23 cellular contexts compared by ENCODE assay signal in genomic region chr3:177209509-177209908, GRCh38. TPM values are rescaled to one million over a fixed set of nuclear protein-coding genes. Genes with fewer than 3 reads are reported as not detected.
DNase-seq lines count a peak whose midpoint lies in the region; ATAC-seq, FAIRE-seq and TF ChIP-seq lines count a peak whose summit lies in the region.
"Had no signal": no experiment of that assay in that cellular context is flagged by ENCODE, and none has a peak within 500 bp of the region (broad histone marks: within the 10 kb centered on the region; RNA-seq: fewer than 3 reads in every experiment).

No MANE protein-coding gene starts in this region.

- H2AK9ac ChIP-seq in IMR-90 (replicated peaks; ENCODE audit: low read depth, low read length, poor library complexity): no peak overlapping the region

- WGBS in HepG2 (ENCODE audit: low lambda C conversion rate): 82% methylated on average over 5 of the region's 5 CpGs
- WGBS in right lobe of liver (ENCODE audit: insufficient coverage, low coverage, low lambda C conversion rate, missing lambda C conversion rate): 87% methylated on average over 4 of the region's 5 CpGs
- WGBS in IMR-90 (ENCODE audit: extremely low coverage in 2 of 2, insufficient read length in 1 of 2), 2 experiments: 93% methylated on average over 2 of the region's 5 CpGs; no CpG with 5 or more reads in 1 of the 2 experiments
- WGBS in K562 (ENCODE audit: insufficient coverage, low coverage, missing lambda C conversion rate): 53% methylated on average over 5 of the region's 5 CpGs
- WGBS in gastroesophageal sphincter (ENCODE audit: low coverage in 1 of 2), 2 donors: 78 to 97% methylated on average over 5 of the region's 5 CpGs

- H3K79me2 ChIP-seq in HepG2 (ENCODE audit: insufficient read depth, low read length) (no peaks in the 10 kb centered on the region), K562 (ENCODE audit: control insufficient read depth, insufficient read depth, low read length) (no peaks in the 10 kb centered on the region)

- H3K27ac ChIP-seq in HepG2 (ENCODE audit: extremely low read length, insufficient read depth, low read length) (no peak overlapping the region), right lobe of liver (peak overlapping the region in 1 of 3 donors; percentile 34), IMR-90 (ENCODE audit: insufficient read depth, low read length) (no peak overlapping the region), Panc1 (ENCODE audit: low read length) (peak overlapping the region; percentile 41; the same call in 1 of the 2 replicates), K562 (ENCODE audit: extremely low read depth, low read depth, low read length) (no peak overlapping the region), gastroesophageal sphincter (no peak overlapping the region)
- H3K27ac ChIP-seq: BLaER1 treated with 17β-estradiol and CSF1 and Interleukin-3, amounts not matched to agents 10 nM and 100 nM; C4-2B had no signal

- H3K4me2 ChIP-seq in HepG2 (ENCODE audit: low read depth, low read length): peak overlapping the region; percentile 67; the same call in 1 of the 2 replicates
- H3K4me2 ChIP-seq in IMR-90 (ENCODE audit: low read depth, low read length): no peak overlapping the region
- no peak overlapping the region for H3K4me2 ChIP-seq in K562 (ENCODE audit: insufficient read depth, low read length)
- H3K4me2 ChIP-seq: BLaER1 treated with 17β-estradiol and CSF1 and Interleukin-3, amounts not matched to agents 10 nM and 100 nM had no signal

- no peaks in the 10 kb centered on the region for H3K79me1 ChIP-seq in IMR-90 (ENCODE audit: low read depth in 1 of 2, low read length in 2 of 2)

- H2BK20ac ChIP-seq in IMR-90 (ENCODE audit: low read depth, low read length): no peak overlapping the region

- no peak overlapping the region for H3K18ac ChIP-seq in IMR-90 (ENCODE audit: low read depth, low read length)

- H3K4ac ChIP-seq in IMR-90 (ENCODE audit: low read depth, low read length): no peak overlapping the region

- CTCF ChIA-PET in HepG2 (lab: Yijun Ruan, JAX; ENCODE audit: low intra/inter-chr PET ratio, low total read pairs) (no interaction called here), IMR-90 (lab: Yijun Ruan, JAX) (no interaction called here), Panc1 (lab: Charles Lee) (no interaction called here), K562 (lab: Yijun Ruan, JAX; ENCODE audit: low intra/inter-chr PET ratio) (no interaction called here)

- H3K9me1 ChIP-seq in IMR-90 (ENCODE audit: insufficient read depth, low read length) (no peaks in the 10 kb centered on the region), K562 (ENCODE audit: control insufficient read depth, insufficient read depth, low read length) (no peaks in the 10 kb centered on the region)

- no peak overlapping the region for H2BK15ac ChIP-seq in IMR-90 (ENCODE audit: low read depth, low read length)

- H3K4me3 ChIP-seq in HepG2 (replicated peaks in 1 of 3; ENCODE audit: insufficient read depth in 1 of 3, low read depth in 2 of 3, low read length in 3 of 3) (peak overlapping the region in 1 of 3 experiments; percentile 48; a peak in 1 of 6 replicates), right lobe of liver (no peak overlapping the region), IMR-90 (ENCODE audit: insufficient read depth, low read depth, low read length) (no peak overlapping the region), Panc1 (ENCODE audit: low read depth in 2 of 2, low read length in 2 of 2) (no peak overlapping the region), K562 (no peak overlapping the region), gastroesophageal sphincter (no peak overlapping the region), H7 (ENCODE audit: insufficient read depth, low read depth, low read length) (no peak overlapping the region)
- H3K4me3 ChIP-seq: BLaER1 treated with 17β-estradiol and CSF1 and Interleukin-3, amounts not matched to agents 10 nM and 100 nM had no signal

- POLR2A ChIA-PET in HepG2 (lab: Yijun Ruan, JAX) (interaction anchor here (1.1 kb wide), 1 partner anchor 129 kb away, joined by 3 read pairs; no protein-coding TSS in a partner anchor), IMR-90 (lab: Charles Lee; ENCODE audit: unreplicated experiment) (no interaction called here), Panc1 (lab: Charles Lee) (interaction anchor here (0.6 kb wide), 1 partner anchor 25 kb away, joined by 3 read pairs; no protein-coding TSS in a partner anchor), K562 (lab: Yijun Ruan, JAX) (interaction anchor here (0.6 to 1.0 kb wide), 2 partner anchors 149 to 178 kb away, joined by 3 to 5 read pairs; no protein-coding TSS in a partner anchor)

- H4K20me1 ChIP-seq in HepG2 (ENCODE audit: insufficient read depth, low read length): no peaks in the 10 kb centered on the region
- no peaks in the 10 kb centered on the region for H4K20me1 ChIP-seq in IMR-90 (ENCODE audit: insufficient read depth, low read length)
- no peaks in the 10 kb centered on the region for H4K20me1 ChIP-seq in K562 (replicated peaks; ENCODE audit: control insufficient read depth, insufficient read depth, low read length)
- H4K20me1 ChIP-seq: BLaER1 treated with 17β-estradiol and CSF1 and Interleukin-3, amounts not matched to agents 10 nM and 100 nM had no signal

- H3K14ac ChIP-seq in IMR-90 (replicated peaks; ENCODE audit: low read depth, low read length): no peak overlapping the region

- no peak for DNase-seq in HepG2 (ENCODE audit: low spot score)
- DNase-seq in right lobe of liver: no peak
- no peak for DNase-seq in IMR-90
- no peak for DNase-seq in Panc1 (ENCODE audit: low read depth, low spot score)
- DNase-seq in K562 (ENCODE audit: extremely low read depth in 1 of 4, low spot score in 3 of 4): no peak
- DNase-seq in H7: no peak
- no peak for DNase-seq in NOMO-1 treated with dmso at 0.1 percent for 144 hours (lab: John Stamatoyannopoulos, UW; ENCODE audit: unreplicated experiment)
- DNase-seq: 8988T; AML-193; Caco-2; Calu3; CD4-positive, alpha-beta T cell; CD8-positive, alpha-beta T cell; DMS79 treated with DMSO at 0.1 percent for 48 hours; GF-D8 had no signal

- TF ChIP-seq EP300 in HepG2 (IDR thresholded peaks at IDR 0.05; ENCODE audit: low read depth in 2 of 2, low read length in 2 of 2) (no peak), HepG2 (CRISPR knock-in tag; IDR thresholded peaks at IDR 0.05; ENCODE audit: borderline replicate concordance) (no peak), K562 (IDR thresholded peaks at IDR 0.05; ENCODE audit: low read length) (no peak), gastroesophageal sphincter (IDR thresholded peaks at IDR 0.05) (no peak)

- in situ Hi-C loops in HepG2 (cut with HindIII; ENCODE audit: extremely low pct_ligation_motif_present, low pct_unique_long_range_greater_than_20kb): no loop called here
- in situ Hi-C loops in IMR-90 (cut with MboI; ENCODE audit: low sequenced_read_pairs): no loop called here
- in situ Hi-C loops in Panc1 (cut with HindIII; ENCODE audit: low pct_unique_long_range_greater_than_20kb, low sequenced_read_pairs): no loop called here
- in situ Hi-C loops in K562 (cut with MboI): no loop called here

- no peak for TF ChIP-seq POLR2A in HepG2 (IDR thresholded peaks at IDR 0.05; ENCODE audit: insufficient read depth in 1 of 2, low read depth in 2 of 2, low read length in 2 of 2)
- no peak for TF ChIP-seq POLR2A in right lobe of liver (IDR thresholded peaks at IDR 0.05)
- TF ChIP-seq POLR2A in IMR-90 (IDR thresholded peaks at IDR 0.05; ENCODE audit: low read depth, low read length): no peak
- TF ChIP-seq POLR2A in K562 (conservative IDR thresholded peaks at IDR 0.05): no peak
- no peak for TF ChIP-seq POLR2A in gastroesophageal sphincter (IDR thresholded peaks at IDR 0.05)

- H3K56ac ChIP-seq in IMR-90 (ENCODE audit: extremely low read depth, insufficient read depth, low read length): no peak overlapping the region

- TF ChIP-seq RAD21 in HepG2 (CRISPR knock-in tag; IDR thresholded peaks at IDR 0.05) (no peak), IMR-90 (IDR thresholded peaks at IDR 0.05; ENCODE audit: low read length) (no peak), K562 (CRISPR knock-in tag; conservative IDR thresholded peaks at IDR 0.05 in 1 of 2, IDR thresholded peaks at IDR 0.05 in 1 of 2) (no peak)

- intact Hi-C loops in HepG2 (cut with micrococcal nuclease; ENCODE audit: unreplicated experiment) (no loop called here), right lobe of liver (cut with DNase I) (no loop called here), IMR-90 (cut with micrococcal nuclease) (no loop called here), Panc1 (cut with micrococcal nuclease; ENCODE audit: unreplicated experiment) (no loop called here), K562 (cut with micrococcal nuclease) (no loop called here)

- TF ChIP-seq CTCF in HepG2 (CRISPR knock-in tag; IDR thresholded peaks at IDR 0.05): no peak
- no peak for TF ChIP-seq CTCF in right lobe of liver (IDR thresholded peaks at IDR 0.05)
- TF ChIP-seq CTCF in IMR-90 (conservative IDR thresholded peaks at IDR 0.05; ENCODE audit: low read depth, low read length): no peak
- no peak for TF ChIP-seq CTCF in Panc1 (IDR thresholded peaks at IDR 0.05)
- TF ChIP-seq CTCF in K562 (IDR thresholded peaks at IDR 0.05 in 2 of 3, conservative IDR thresholded peaks at IDR 0.05 in 1 of 3; ENCODE audit: insufficient read depth in 2 of 3, low read depth in 1 of 3, low read length in 3 of 3): no peak
- TF ChIP-seq CTCF in gastroesophageal sphincter (IDR thresholded peaks at IDR 0.05): no peak

- H3K23ac ChIP-seq in IMR-90 (ENCODE audit: low read depth, low read length): no peak overlapping the region

- H3K36me3 ChIP-seq in HepG2 (replicated peaks in 1 of 2; ENCODE audit: control insufficient read depth in 1 of 2, insufficient read depth in 2 of 2, low read length in 2 of 2): no peaks in the 10 kb centered on the region
- H3K36me3 ChIP-seq in right lobe of liver: no peaks in the 10 kb centered on the region
- H3K36me3 ChIP-seq in IMR-90 (ENCODE audit: control insufficient read depth, insufficient read depth, low read length): no peaks in the 10 kb centered on the region
- H3K36me3 ChIP-seq in Panc1 (ENCODE audit: control insufficient read depth, insufficient read depth, low read length): no peaks in the 10 kb centered on the region
- H3K36me3 ChIP-seq in K562 (ENCODE audit: control insufficient read depth, insufficient read depth, low read length): no peaks in the 10 kb centered on the region
- no peaks in the 10 kb centered on the region for H3K36me3 ChIP-seq in gastroesophageal sphincter
- H3K36me3 ChIP-seq in H7 (replicated peaks; ENCODE audit: control insufficient read depth, insufficient read depth, low read length): no peaks in the 10 kb centered on the region
- H3K36me3 ChIP-seq: BLaER1 treated with 17β-estradiol and CSF1 and Interleukin-3, amounts not matched to agents 10 nM and 100 nM had no signal

- H4K5ac ChIP-seq in IMR-90 (ENCODE audit: low read depth, low read length): no peak overlapping the region

- H2AFZ ChIP-seq in HepG2 (ENCODE audit: low read length): no peak overlapping the region
- no peak overlapping the region for H2AFZ ChIP-seq in IMR-90 (replicated peaks; ENCODE audit: low read length, poor library complexity)
- H2AFZ ChIP-seq in K562 (ENCODE audit: low read depth, low read length): peak overlapping the region; percentile 25; the same call in 1 of the 2 replicates

- H4K91ac ChIP-seq in IMR-90 (ENCODE audit: insufficient read depth, low read depth, low read length): no peak overlapping the region

- BruUV-seq in HepG2 (replicated peaks; lab: Mats Ljungman, UMichigan) (no TSS peak), IMR-90 (replicated peaks; lab: Mats Ljungman, UMichigan) (no TSS peak), Panc1 (replicated peaks; lab: Mats Ljungman, UMichigan) (no TSS peak), K562 (replicated peaks; lab: Mats Ljungman, UMichigan) (no TSS peak)

- no peak overlapping the region for H2BK5ac ChIP-seq in IMR-90 (ENCODE audit: low read depth, low read length, poor library complexity, severe bottlenecking)

- H3K27me3 ChIP-seq in HepG2 (ENCODE audit: control insufficient read depth in 1 of 2, insufficient read depth in 2 of 2, low read length in 2 of 2) (no peaks in the 10 kb centered on the region), right lobe of liver (no peaks in the 10 kb centered on the region), IMR-90 (ENCODE audit: control insufficient read depth, insufficient read depth, low read length) (no peaks in the 10 kb centered on the region), Panc1 (ENCODE audit: control insufficient read depth, insufficient read depth, low read length) (no peaks in the 10 kb centered on the region), K562 (ENCODE audit: control insufficient read depth in 2 of 2, insufficient read depth in 2 of 2, low read length in 2 of 2) (no peaks in the 10 kb centered on the region), gastroesophageal sphincter (no peaks in the 10 kb centered on the region), H7 (ENCODE audit: control insufficient read depth, insufficient read depth, low read length) (no peaks in the 10 kb centered on the region)
- H3K27me3 ChIP-seq: BLaER1 treated with 17β-estradiol and CSF1 and Interleukin-3, amounts not matched to agents 10 nM and 100 nM had no signal

- H3K9ac ChIP-seq in HepG2 (ENCODE audit: insufficient read depth, low read depth, low read length) (no peak overlapping the region), IMR-90 (ENCODE audit: low read depth, low read length) (no peak overlapping the region), K562 (ENCODE audit: insufficient read depth in 1 of 2, low read depth in 2 of 2, low read length in 2 of 2) (no peak overlapping the region)
- H3K9ac ChIP-seq: BLaER1 treated with 17β-estradiol and CSF1 and Interleukin-3, amounts not matched to agents 10 nM and 100 nM had no signal

- H2BK120ac ChIP-seq in IMR-90 (ENCODE audit: low read depth, low read length): no peak overlapping the region

- no peak for ATAC-seq in HepG2
- no peak for ATAC-seq in right lobe of liver
- no peak for ATAC-seq in IMR-90 (ENCODE audit: low read depth)
- no peak for ATAC-seq in Panc1
- ATAC-seq in K562: no peak
- no peak for ATAC-seq in gastroesophageal sphincter
- ATAC-seq: CD8-positive, alpha-beta T cell had no signal

- no peaks in the 10 kb centered on the region for H3K9me3 ChIP-seq in HepG2 (ENCODE audit: low read length)
- H3K9me3 ChIP-seq in right lobe of liver: no peaks in the 10 kb centered on the region
- H3K9me3 ChIP-seq in IMR-90 (ENCODE audit: control insufficient read depth, insufficient read depth, low read length): no peaks in the 10 kb centered on the region
- H3K9me3 ChIP-seq in Panc1 (ENCODE audit: control insufficient read depth, insufficient read depth, low read depth, low read length): no peaks in the 10 kb centered on the region
- no peaks in the 10 kb centered on the region for H3K9me3 ChIP-seq in K562 (replicated peaks; ENCODE audit: control insufficient read depth, insufficient read depth, low read depth, low read length)
- H3K9me3 ChIP-seq in gastroesophageal sphincter: no peaks in the 10 kb centered on the region
- H3K9me3 ChIP-seq: Caco-2 had no signal

- H3K4me1 ChIP-seq in HepG2 (ENCODE audit: insufficient read depth, low read length) (peaks cover 61% of the 10 kb centered on the region), right lobe of liver (peaks cover 0 to 15% (median 5%) of the 10 kb centered on the region in 4 donors), IMR-90 (ENCODE audit: control insufficient read depth, insufficient read depth, low read length) (no peaks in the 10 kb centered on the region), Panc1 (ENCODE audit: control insufficient read depth, insufficient read depth, low read length) (peaks cover 7% of the 10 kb centered on the region; the same call in 1 of the 2 replicates), K562 (replicated peaks in 1 of 2; ENCODE audit: control insufficient read depth in 2 of 2, insufficient read depth in 2 of 2, low read length in 2 of 2) (peaks cover 10% of the 10 kb centered on the region in 2 experiments; a peak in 3 of 5 replicates), gastroesophageal sphincter (no peaks in the 10 kb centered on the region)

- no peak for FAIRE-seq in HepG2 (lab: Jason Lieb, UNC)
- FAIRE-seq in K562 (lab: Jason Lieb, UNC): no peak
- FAIRE-seq: A204.1, D721Med, G401.6, GM12891, GM19239 had no signal

- no peak overlapping the region for H4K8ac ChIP-seq in IMR-90 (ENCODE audit: low read depth in 2 of 2, low read length in 2 of 2)

- no peak overlapping the region for H2AK5ac ChIP-seq in IMR-90 (ENCODE audit: low read depth, low read length)

- dilution Hi-C loops in IMR-90 (cut with HindIII; ENCODE audit: low sequenced_read_pairs, unreplicated experiment): no loop called here

RNA-seq across cellular contexts. Expression of gene TBL1XR1, which starts 12.2 kb away (rescaled TPM):
- total RNA-seq in HepG2 (2016; rRNA removed; fragmentation: Illumina TruSeq; extraction: Trizol) (62.5 and 108 TPM in 2 replicates), right lobe of liver (10 to 100 TPM; 32.6 to 80.6 (median 56.2) TPM), IMR-90 (2012; rRNA removed) (170 and 181 TPM in 2 replicates), Panc1 (2021; ENCODE audit: unreplicated experiment) (192 TPM), K562 (2014; rRNA removed) (56.6 and 68.6 TPM in 2 replicates), K562 (2014; rRNA removed; fragmentation: Illumina TruSeq; extraction: Trizol) (110 and 132 TPM in 2 replicates), K562 (2015; rRNA removed; fragmentation: Illumina TruSeq; extraction: Trizol) (74.0 and 83.3 TPM in 2 replicates), K562 (2021) (125 and 150 TPM in 2 replicates), gastroesophageal sphincter (100 to 1,000 TPM in 1 of 4 donors, 10 to 100 TPM in 3; 91.1 to 126 (median 97.4) TPM)
- 10.8 TPM in 2 replicates for total RNA-seq in HepG2 (2016; cell fraction: cytosol; rRNA removed; fragmentation: Illumina TruSeq; extraction: Trizol; ENCODE audit: low read depth)
- total RNA-seq in HepG2 (2016; cell fraction: insoluble cytoplasmic fraction; rRNA removed; fragmentation: Illumina TruSeq; extraction: Trizol): 67.0 and 111 TPM in 2 replicates
- 31.7 and 36.1 TPM in 2 replicates for total RNA-seq in HepG2 (2016; cell fraction: membrane; rRNA removed; fragmentation: Illumina TruSeq; extraction: Trizol)
- 58.6 and 64.8 TPM in 2 replicates for total RNA-seq in HepG2 (2016; cell fraction: nucleus; rRNA removed; fragmentation: Illumina TruSeq; extraction: Trizol)
- polyA plus RNA-seq in HepG2 (2011; rRNA removed) (49.2 and 57.7 TPM in 2 replicates), IMR-90 (2012; rRNA removed) (25.2 and 29.3 TPM in 2 replicates), K562 (2011; rRNA removed) (129 and 171 TPM in 2 replicates), K562 (2014; fragmentation: Illumina TruSeq; extraction: Trizol) (36.6 and 37.2 TPM in 2 replicates), K562 (2014; fragmentation: Nextera tagmentation; extraction: Ambion mirVana) (10 to 100 TPM; 19.6 to 90.2 TPM), K562 (2014; rRNA removed) (36.7 and 39.9 TPM in 2 replicates)
- polyA plus RNA-seq in HepG2 (2011; cell fraction: cytosol; rRNA removed): 12.2 and 20.2 TPM in 2 replicates
- polyA plus RNA-seq in HepG2 (2011; cell fraction: nucleus; rRNA removed): 20.1 and 30.6 TPM in 2 replicates
- polyA plus RNA-seq in HepG2 (2012): 21.8 and 27.0 TPM in 2 replicates
- 1.9 and 2.1 TPM in 2 replicates for polyA plus RNA-seq in HepG2 (2016; cell fraction: cytosol; fragmentation: Illumina TruSeq; extraction: Trizol; ENCODE audit: low read depth)
- 38.3 and 42.9 TPM in 2 replicates for polyA plus RNA-seq in HepG2 (2016; cell fraction: insoluble cytoplasmic fraction; fragmentation: Illumina TruSeq; extraction: Trizol; ENCODE audit: low read depth)
- polyA plus RNA-seq in HepG2 (2016; cell fraction: membrane; fragmentation: Illumina TruSeq; extraction: Trizol; ENCODE audit: low read depth): 6.4 and 9.9 TPM in 2 replicates
- 53.4 and 55.7 TPM in 2 replicates for polyA plus RNA-seq in HepG2 (2016; cell fraction: nucleus; fragmentation: Illumina TruSeq; extraction: Trizol; ENCODE audit: insufficient read depth, low read depth)
- polyA minus RNA-seq in HepG2 (2011; rRNA and poly(A)+ RNA removed; ENCODE audit: low replicate concordance): 126 and 330 TPM in 2 replicates
- 128 and 166 TPM in 2 replicates for polyA minus RNA-seq in HepG2 (2011; cell fraction: cytosol; rRNA and poly(A)+ RNA removed)
- polyA minus RNA-seq in HepG2 (2011; cell fraction: nucleus; rRNA and poly(A)+ RNA removed): 187 and 199 TPM in 2 replicates
- polyA plus RNA-seq in IMR-90 (2012; cell fraction: cytosol; rRNA removed): 6.6 and 8.7 TPM in 2 replicates
- 7.5 and 56.1 TPM in 2 replicates for polyA plus RNA-seq in IMR-90 (2012; cell fraction: nucleus; rRNA removed; ENCODE audit: low replicate concordance)
- 57.6 TPM for polyA plus RNA-seq in Panc1 (2012; ENCODE audit: insufficient read length)
- total RNA-seq in K562 (2011; cell fraction: chromatin; rRNA removed; ENCODE audit: low replicate concordance): 113 and 226 TPM in 2 replicates
- 55.0 and 70.3 TPM in 2 replicates for total RNA-seq in K562 (2011; cell fraction: nucleolus; rRNA removed)
- total RNA-seq in K562 (2011; cell fraction: nucleoplasm; rRNA removed): 125 and 183 TPM in 2 replicates
- 42.5 and 49.5 TPM in 2 replicates for polyA plus RNA-seq in K562 (2011; cell fraction: cytosol; rRNA removed)
- polyA plus RNA-seq in K562 (2011; cell fraction: nucleus; rRNA removed): 154 and 172 TPM in 2 replicates
- 19.3 and 54.6 TPM in 2 replicates for polyA plus RNA-seq in K562 (2012)
- 706 and 847 TPM in 2 replicates for polyA minus RNA-seq in K562 (2011; rRNA and poly(A)+ RNA removed)
- 193 and 353 TPM in 2 replicates for polyA minus RNA-seq in K562 (2011; cell fraction: cytosol; rRNA and poly(A)+ RNA removed)
- 137 and 171 TPM in 2 replicates for polyA minus RNA-seq in K562 (2011; cell fraction: nucleus; rRNA and poly(A)+ RNA removed)
- 119 and 156 TPM in 2 replicates for total RNA-seq in H7 (2014; rRNA removed; shearing (Covaris generic))

Comparison
In these comparisons a context has a peak if more than half of its experiments do, and no peak if none do; other contexts are left out.
1. Of the 241 proteins assayed by ChIP-seq in both HepG2 and K562: peak only in HepG2: none; only in K562: MAFG; in both: MAFF and MAFK; in neither: 238.